In genomic region chr14:31257554-31258426, GRCh38 we compare ENCODE assay signal across 1 cellular context.
TF ChIP-seq lines count a peak whose summit lies in the region.
"Not testable (repeated sequence)": the region's sequence is repeated elsewhere in the genome, so short reads cannot be mapped to it uniquely, and the experiment has no call there.

No MANE protein-coding gene starts in this region.

TF ChIP-seq in HepG2, 621 proteins besides CTCF, POLR2A, EP300 and RAD21 (continued from another document and continues in another):
- TF ChIP-seq ZBTB40 (IDR thresholded peaks at IDR 0.05); CREM (CRISPR knock-in tag; IDR thresholded peaks at IDR 0.05): not testable (repeated sequence)
- TF ChIP-seq ZBTB40 (CRISPR knock-in tag; IDR thresholded peaks at IDR 0.05) (peak; percentile 87; the same call in 1 of the 2 replicates), ZSCAN30 (CRISPR knock-in tag; IDR thresholded peaks at IDR 0.05) (peak; percentile 72; the same call in 1 of the 2 replicates), ZNF383 (CRISPR knock-in tag; IDR thresholded peaks at IDR 0.05; ENCODE audit: borderline replicate concordance) (0 out of 2 replicates have a peak, but pooled peaks have one; percentile 28), HES4 (CRISPR knock-in tag; IDR thresholded peaks at IDR 0.05; ENCODE audit: borderline replicate concordance) (peak; percentile 75; the same call in 1 of the 2 replicates), KAT7 (CRISPR knock-in tag; IDR thresholded peaks at IDR 0.05; ENCODE audit: borderline replicate concordance) (peak; percentile 97), MYNN (CRISPR knock-in tag; IDR thresholded peaks at IDR 0.05; ENCODE audit: low read depth) (peak; percentile 69), EEA1 (CRISPR knock-in tag; IDR thresholded peaks at IDR 0.05; ENCODE audit: borderline replicate concordance) (0 out of 2 replicates have a peak, but pooled peaks have one; percentile 39), FOXA3 (CRISPR knock-in tag; IDR thresholded peaks at IDR 0.05) (peak; percentile 100), ZNF800 (CRISPR knock-in tag; IDR thresholded peaks at IDR 0.05) (peak; percentile 81; the same call in 1 of the 2 replicates), ZNF552 (CRISPR knock-in tag; IDR thresholded peaks at IDR 0.05; ENCODE audit: borderline replicate concordance) (peak; percentile 20; the same call in 1 of the 2 replicates), HNF1A (IDR thresholded peaks at IDR 0.05; ENCODE audit: low read depth) (peak; percentile 100), HNF1A (CRISPR knock-in tag; IDR thresholded peaks at IDR 0.05; ENCODE audit: borderline replicate concordance) (peak; percentile 100), SMARCC2 (IDR thresholded peaks at IDR 0.05) (peak; percentile 79; the same call in 1 of the 2 replicates), NFYB (CRISPR knock-in tag; IDR thresholded peaks at IDR 0.05) (peak; percentile 76), RFXANK (CRISPR knock-in tag; IDR thresholded peaks at IDR 0.05) (peak; percentile 89), HOXA3 (CRISPR knock-in tag; IDR thresholded peaks at IDR 0.05) (peak; percentile 92), BRF2 (CRISPR knock-in tag; IDR thresholded peaks at IDR 0.05) (peak; percentile 95), ZNF24 (IDR thresholded peaks at IDR 0.05) (peak; percentile 63), REPIN1 (CRISPR knock-in tag; IDR thresholded peaks at IDR 0.05; ENCODE audit: borderline replicate concordance, low read depth) (peak; percentile 96), CREM (IDR thresholded peaks at IDR 0.05) (peak; percentile 93), EHMT2 (IDR thresholded peaks at IDR 0.05; ENCODE audit: borderline replicate concordance, low read depth, low read length) (peak; percentile 99), KIAA2018 (CRISPR knock-in tag; IDR thresholded peaks at IDR 0.05; ENCODE audit: borderline replicate concordance) (peak; percentile 96; the same call in 1 of the 2 replicates), NFE2L1 (CRISPR knock-in tag; IDR thresholded peaks at IDR 0.05; ENCODE audit: borderline replicate concordance) (peak; percentile 69; the same call in 1 of the 2 replicates), IKZF4 (CRISPR knock-in tag; IDR thresholded peaks at IDR 0.05; ENCODE audit: borderline replicate concordance, low read depth, not compliant biosample characterization) (peak; percentile 43), SALL1 (CRISPR knock-in tag; IDR thresholded peaks at IDR 0.05) (peak; percentile 92)
